In genomic region chr6:40054186-40054585, GRCh38 we compare ENCODE assay signal across 29 cellular contexts.
"Had no signal": no experiment of that assay in that cellular context is flagged by ENCODE, and none has a peak within 500 bp of the region (broad histone marks: within the 10 kb centered on the region; RNA-seq: fewer than 3 reads in every experiment).

No MANE protein-coding gene starts in this region.

- H3K27ac ChIP-seq: left lung, lower lobe of right lung, neural progenitor cell, neutrophil, parathyroid adenoma, psoas muscle, right atrium auricular region, right lobe of liver, stomach, testis, thyroid gland, transverse colon, upper lobe of left lung, vagina had no signal

- H3K79me2 ChIP-seq: parathyroid adenoma had no signal

- FAIRE-seq: keratinocyte had no signal

- H3K27me3 ChIP-seq: neural progenitor cell, neutrophil, right atrium auricular region, right lobe of liver, testis, thyroid gland, upper lobe of left lung, vagina had no signal

- H3K9ac ChIP-seq: neural progenitor cell, parathyroid adenoma had no signal

- DNase-seq: kidney glomerular epithelial cell; left colon; left lung; lower lobe of right lung; mesendoderm; naive B cell; natural killer cell; nephron progenitor cell; occipital lobe; psoas muscle; right lobe of liver; stimulated activated CD4-positive, alpha-beta T cell treated with anti-CD3 and anti-CD28 coated beads, Interleukin-1b, Interleukin-23, amount 100 ng/mL, for 48 hours; stimulated activated CD4-positive, alpha-beta T cell treated with anti-CD3 and anti-CD28 coated beads, Interleukin-2, amount 100 ng/mL, for 48 hours; stimulated activated CD4-positive, alpha-beta T cell treated with anti-CD3 and anti-CD28 coated beads, Interleukin-4, amount 100 ng/mL, for 4 hours; stimulated activated CD8-positive, alpha-beta memory T cell treated with anti-CD3 and anti-CD28 coated beads, Interleukin-4, amount 100 ng/mL, for 48 hours; stimulated activated naive CD4-positive, alpha-beta T cell treated with Interleukin-2 at 50 U/mL for 16 hours; stomach; testis; thyroid gland; transverse colon; upper lobe of left lung had no signal

- H3K4me1 ChIP-seq: left lung, lower lobe of right lung, neural progenitor cell, parathyroid adenoma, psoas muscle, right atrium auricular region, right lobe of liver, stomach, testis, thyroid gland, transverse colon, upper lobe of left lung, vagina had no signal

- H2AFZ ChIP-seq: neural progenitor cell, parathyroid adenoma had no signal

- H3K4me3 ChIP-seq: left lung, lower lobe of right lung, neural progenitor cell, psoas muscle, right atrium auricular region, right lobe of liver, smooth muscle cell, stomach, testis, thyroid gland, transverse colon, upper lobe of left lung, vagina had no signal

- H3K9me3 ChIP-seq: left lung, lower lobe of right lung, neutrophil, psoas muscle, right atrium auricular region, right lobe of liver, stomach, testis, thyroid gland, transverse colon, upper lobe of left lung, vagina had no signal

- ATAC-seq: left colon; left lung; lower lobe of right lung; natural killer cell; psoas muscle; right lobe of liver; stimulated activated memory B cell treated with anti-CD40 and anti-IgM and Interleukin-4, amounts not matched to agents 10 μg/mL and 1 μg/mL and 100 μg/mL, for 72 hours had no signal

- H3K36me3 ChIP-seq: left lung, lower lobe of right lung, neural progenitor cell, neutrophil, right atrium auricular region, right lobe of liver, stomach, thyroid gland, transverse colon, upper lobe of left lung, vagina had no signal

- H3K4me2 ChIP-seq: neural progenitor cell, smooth muscle cell had no signal
